Comparison of ENCODE assay signal across 8 cellular contexts in the genomic region with DNA sequence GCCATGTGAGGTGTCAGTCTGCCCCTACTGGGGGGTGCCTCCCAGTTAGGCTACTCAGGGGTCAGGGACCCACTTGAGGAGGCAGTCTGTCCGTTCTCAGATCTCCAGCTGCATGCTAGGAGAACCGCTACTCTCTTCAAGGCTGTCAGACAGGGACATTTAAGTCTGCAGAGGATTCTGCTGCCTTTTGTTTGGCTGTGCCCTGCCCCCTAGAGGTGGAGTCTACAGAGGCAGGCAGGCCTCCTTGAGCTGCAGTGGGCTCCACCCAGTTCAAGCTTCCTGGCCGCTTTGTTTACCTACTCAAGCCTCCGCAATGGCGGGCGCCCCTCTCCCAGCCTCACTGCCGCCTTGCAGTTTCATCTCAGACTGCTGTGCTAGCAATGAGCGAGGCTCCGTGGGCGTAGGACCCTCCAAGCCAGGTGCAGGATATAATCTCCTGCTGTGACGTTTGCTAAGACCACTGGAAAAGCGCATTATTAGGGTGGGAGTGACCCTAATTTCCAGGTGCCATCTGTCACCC. TPM values are rescaled to one million over a fixed set of nuclear protein-coding genes. Genes with fewer than 3 reads are reported as not detected.
DNase-seq lines count a peak whose midpoint lies in the region; ATAC-seq and TF ChIP-seq lines count a peak whose summit lies in the region.
"Not testable (repeated sequence)": the region's sequence is repeated elsewhere in the genome, so short reads cannot be mapped to it uniquely, and the experiment has no call there.

No MANE protein-coding gene starts in this region.

- H3K36me3 ChIP-seq in BE2C; KMS-11 (ENCODE audit: insufficient read depth); PC-3 (ENCODE audit: low read depth, low read length); SU-DHL-6 (ENCODE audit: low read length); brain microvascular endothelial cell (replicated peaks): not testable (repeated sequence)

- not testable (repeated sequence) for ATAC-seq in PC-3

- POLR2A ChIA-PET in PC-3 (lab: Charles Lee; ENCODE audit: unreplicated experiment) = not testable (repeated sequence)

- not testable (repeated sequence) for H3K27ac Mint-ChIP-seq in type B pancreatic cell

- not testable (repeated sequence) for H3K4me3 Mint-ChIP-seq in type B pancreatic cell

- intact Hi-C loops in PC-3 (cut with micrococcal nuclease) = not testable (repeated sequence)

- not testable (repeated sequence) for H3K36me3 Mint-ChIP-seq in type B pancreatic cell

- H3F3A ChIP-seq in PC-3 (ENCODE audit: low read length, unreplicated experiment); SU-DHL-6 (ENCODE audit: insufficient read depth): not testable (repeated sequence)

- not testable (repeated sequence) for H4K20me1 ChIP-seq in KMS-11 (ENCODE audit: insufficient read depth); PC-3 (ENCODE audit: low read length); SU-DHL-6 (ENCODE audit: low read depth, low read length)

- peak overlapping the region; percentile 40; the same call in 1 of the 2 replicates for H3K4me2 ChIP-seq in KMS-11
- not testable (repeated sequence) for H3K4me2 ChIP-seq in PC-3 (ENCODE audit: low read length)
- H3K4me2 ChIP-seq in SU-DHL-6 (ENCODE audit: low read depth, low read length, poor library complexity, severe bottlenecking) = peak overlapping the region; percentile 51

- not testable (repeated sequence) for H3K4me3 ChIP-seq in BE2C (ENCODE audit: low read depth, low read length); KMS-11 (IDR thresholded peaks at IDR 0.05; ENCODE audit: insufficient read depth, low read depth, low read length); PC-3 (ENCODE audit: low read length); brain microvascular endothelial cell (ENCODE audit: low read depth, low read length)
- peak overlapping the region; percentile 44 for H3K4me3 ChIP-seq in SU-DHL-6 (ENCODE audit: insufficient read depth, low read length, poor library complexity, severe bottlenecking)

- not testable (repeated sequence) for H3K27me3 Mint-ChIP-seq in type B pancreatic cell

- not testable (repeated sequence) for H3K79me2 ChIP-seq in KMS-11 (ENCODE audit: insufficient read depth, low read depth); PC-3 (ENCODE audit: low read length); SU-DHL-6 (ENCODE audit: insufficient read depth, low read length)

- not testable (repeated sequence) for H3K9me3 ChIP-seq in BE2C; PC-3 (ENCODE audit: low read length); SU-DHL-6 (ENCODE audit: insufficient read depth, low read length)

- H3K9me2 ChIP-seq in PC-3 (replicated peaks; ENCODE audit: low read length); SU-DHL-6 (replicated peaks; ENCODE audit: insufficient read depth, low read length): not testable (repeated sequence)

- in situ Hi-C loops in brain microvascular endothelial cell (cut with HindIII; ENCODE audit: low pct_ligation_motif_present, low sequenced_read_pairs) = not testable (repeated sequence)

- peak overlapping the region; percentile 21; the same call in 1 of the 2 replicates for H3K27ac ChIP-seq in KMS-11
- not testable (repeated sequence) for H3K27ac ChIP-seq in PC-3 (ENCODE audit: low read length); SU-DHL-6 (ENCODE audit: low read depth, low read length); brain microvascular endothelial cell

- CTCF ChIA-PET in PC-3 (lab: Charles Lee) = not testable (repeated sequence)

- DNase-seq in BE2C (peak; percentile 26), NCI-H446 (lab: John Stamatoyannopoulos, UW) (peak; percentile 0 to 30), PC-3 (peak; percentile 30)
- DNase-seq in brain microvascular endothelial cell; type B pancreatic cell (ENCODE audit: extremely low spot score, unreplicated experiment): not testable (repeated sequence)

- not testable (repeated sequence) for H3K27me3 ChIP-seq in BE2C; KMS-11 (ENCODE audit: insufficient read depth, low read depth); PC-3 (ENCODE audit: low read length); SU-DHL-6 (ENCODE audit: low read length); brain microvascular endothelial cell (replicated peaks)

- H3K4me1 ChIP-seq in BE2C; KMS-11 (ENCODE audit: low read depth, poor library complexity, severe bottlenecking); PC-3 (ENCODE audit: insufficient read depth, low read length): not testable (repeated sequence)

- not testable (repeated sequence) for BruUV-seq in PC-3 (replicated peaks; lab: Mats Ljungman, UMichigan)

- H3K4me1 Mint-ChIP-seq in type B pancreatic cell (ENCODE audit: unreplicated experiment) = not testable (repeated sequence)

- H3K9ac ChIP-seq in KMS-11 (peak overlapping the region; percentile 65), SU-DHL-6 (ENCODE audit: low read length) (peak overlapping the region; percentile 35; the same call in 1 of the 2 replicates)
- not testable (repeated sequence) for H3K9ac ChIP-seq in PC-3 (ENCODE audit: low read length)

- TF ChIP-seq CTCF in BE2C (IDR thresholded peaks at IDR 0.05; ENCODE audit: low read depth, low read length) = peak; percentile 12; the same call in 1 of the 2 replicates
- TF ChIP-seq CTCF in GM12873 (IDR thresholded peaks at IDR 0.05; ENCODE audit: insufficient read depth, low read depth, low read length, missing control alignments) = peak; percentile 30
- TF ChIP-seq CTCF in KMS-11 (conservative IDR thresholded peaks at IDR 0.05; ENCODE audit: low read depth, low read length) = peak; percentile 29; the same call in 1 of the 2 replicates
- TF ChIP-seq CTCF in PC-3 (conservative IDR thresholded peaks at IDR 0.05; ENCODE audit: low read depth, low read length) = not testable (repeated sequence)
- peak; percentile 25 for TF ChIP-seq CTCF in SU-DHL-6 (IDR thresholded peaks at IDR 0.05; ENCODE audit: insufficient read depth, low read length, poor library complexity, severe bottlenecking)
- TF ChIP-seq CTCF in brain microvascular endothelial cell (IDR thresholded peaks at IDR 0.05; ENCODE audit: low read depth, low read length, missing control alignments) = peak; percentile 20
- peak; percentile 27 for TF ChIP-seq CTCF in type B pancreatic cell (conservative IDR thresholded peaks at IDR 0.05)

- peak overlapping the region; percentile 95 for H2AFZ ChIP-seq in KMS-11 (ENCODE audit: low read depth)
- 0 out of 2 replicates have a peak overlapping the region, but pooled peaks have one; percentile 13 for H2AFZ ChIP-seq in PC-3 (ENCODE audit: low read length)
- peak overlapping the region; percentile 97 for H2AFZ ChIP-seq in SU-DHL-6 (ENCODE audit: low read depth, low read length, severe bottlenecking)

- H3K9me3 Mint-ChIP-seq in type B pancreatic cell = not testable (repeated sequence)

RNA-seq across cellular contexts. Expression of a gene that starts 21.9 kb away (rescaled TPM):
- not detected for polyA plus RNA-seq in BE2C (2012; ENCODE audit: insufficient read depth, insufficient read length, low read depth)
- total RNA-seq in PC-3 (2014; rRNA removed) (not detected in 2 replicates), type B pancreatic cell (ENCODE audit: low replicate concordance) (8.0 and 9.9 TPM in 2 replicates)

Comparison
In these comparisons a context has a peak if more than half of its experiments do, and no peak if none do; other contexts are left out.
1. H2AFZ ChIP-seq: peak in every context shown above with its lines; median percentile 97 in SU-DHL-6; 95 in KMS-11; 13 in PC-3.